In genomic region chr5:78527054-78527884, GRCh38 we compare ENCODE assay signal across 9 cellular contexts.
DNase-seq lines count a peak whose midpoint lies in the region; ATAC-seq and TF ChIP-seq lines count a peak whose summit lies in the region.
"Had no signal": no experiment of that assay in that cellular context is flagged by ENCODE, and none has a peak within 500 bp of the region (broad histone marks: within the 10 kb centered on the region; RNA-seq: fewer than 3 reads in every experiment).

No MANE protein-coding gene starts in this region.

- TF ChIP-seq CTCF in PC-9 (conservative IDR thresholded peaks at IDR 0.05): no peak
- TF ChIP-seq CTCF in esophagus squamous epithelium (IDR thresholded peaks at IDR 0.05): no peak

- H3K4me1 ChIP-seq in PC-9 (replicated peaks; ENCODE audit: insufficient read depth) (peaks cover 46% of the 10 kb centered on the region), esophagus squamous epithelium (peaks cover 13 to 57% (median 44%) of the 10 kb centered on the region in 3 donors), muscle layer of colon (ENCODE audit: insufficient read depth, low read length) (peaks cover 38% of the 10 kb centered on the region)

- no peaks in the 10 kb centered on the region for H3K9me3 Mint-ChIP-seq in activated naive CD4-positive, alpha-beta T cell treated with anti-CD3 and anti-CD28 coated beads, Interleukin-2, amount 50 U/mL, for 72 hours

- no peak overlapping the region for H3K4me3 ChIP-seq in PC-9
- H3K4me3 ChIP-seq in esophagus squamous epithelium: no peak overlapping the region
- H3K4me3 ChIP-seq in muscle layer of colon (ENCODE audit: low read depth in 1 of 2, low read length in 2 of 2): no peak overlapping the region

- intact Hi-C loops in PC-9 (cut with micrococcal nuclease; ENCODE audit: unreplicated experiment) (no loop called here), esophagus squamous epithelium (cut with DNase I) (no loop called here)

- no peaks in the 10 kb centered on the region for H3K36me3 Mint-ChIP-seq in activated naive CD4-positive, alpha-beta T cell treated with anti-CD3 and anti-CD28 coated beads, Interleukin-2, amount 50 U/mL, for 72 hours

- CTCF ChIA-PET in PC-9 (lab: Charles Lee): interaction anchor here (1.0 kb wide), 1 partner anchor 22 kb away, joined by 10 read pairs; no protein-coding TSS in a partner anchor

- H3K27me3 ChIP-seq in PC-9 (ENCODE audit: insufficient read depth, low read depth) (no peaks in the 10 kb centered on the region), esophagus squamous epithelium (no peaks in the 10 kb centered on the region), muscle layer of colon (ENCODE audit: control insufficient read depth in 1 of 2, insufficient read depth in 2 of 2, low read length in 2 of 2) (no peaks in the 10 kb centered on the region)

- ATAC-seq in activated naive CD4-positive, alpha-beta T cell treated with anti-CD3 and anti-CD28 coated beads, Interleukin-2, amount 50 U/mL, for 72 hours: no peak

- no peak for TF ChIP-seq POLR2A in esophagus squamous epithelium (IDR thresholded peaks at IDR 0.05)

- no peak overlapping the region for H3K9ac ChIP-seq in muscle layer of colon (ENCODE audit: low read length)

- no peaks in the 10 kb centered on the region for H3K36me3 ChIP-seq in PC-9 (ENCODE audit: low read depth)
- no peaks in the 10 kb centered on the region for H3K36me3 ChIP-seq in esophagus squamous epithelium
- H3K36me3 ChIP-seq in muscle layer of colon (ENCODE audit: insufficient read depth, low read length): no peaks in the 10 kb centered on the region

- no peaks in the 10 kb centered on the region for H3K9me2 ChIP-seq in PC-9 (ENCODE audit: insufficient read depth)

- peaks cover 28% of the 10 kb centered on the region; the same call in 1 of the 2 replicates for H3K79me2 ChIP-seq in PC-9 (ENCODE audit: low read depth)

- 25 to 40% methylated on average over 9 of the region's 9 CpGs for WGBS in esophagus squamous epithelium, 2 donors

- no peak overlapping the region for H3K27ac Mint-ChIP-seq in activated naive CD4-positive, alpha-beta T cell treated with anti-CD3 and anti-CD28 coated beads, Interleukin-2, amount 50 U/mL, for 72 hours

- H3F3A ChIP-seq in PC-9 (ENCODE audit: insufficient read depth, low read depth): peaks cover 25% of the 10 kb centered on the region

- H3K27ac ChIP-seq in PC-9 (peak overlapping the region; percentile 86; the same call in 1 of the 2 replicates), esophagus squamous epithelium (peak overlapping the region; percentile 63 to 88 (median 78)), muscle layer of colon (ENCODE audit: low read depth, low read length) (peak overlapping the region; percentile 76)
- H3K27ac ChIP-seq: HL-60 had no signal

- H2AFZ ChIP-seq in PC-9: no peak overlapping the region

- H3K4me2 ChIP-seq in PC-9: no peak overlapping the region

- POLR2A ChIA-PET in PC-9 (lab: Charles Lee; ENCODE audit: unreplicated experiment): no interaction called here

- DNase-seq in AG08395 (ENCODE audit: low spot score) (peak; percentile 84), PC-9 (peak in 1 of 2 experiments; percentile 70), esophagus squamous epithelium (lab: John Stamatoyannopoulos, UW) (no peak), NOMO-1 treated with DMSO at 0.1 percent for 48 hours (lab: John Stamatoyannopoulos, UW; ENCODE audit: unreplicated experiment) (no peak), SHP77 treated with DMSO at 0.1 percent for 48 hours (lab: John Stamatoyannopoulos, UW) (no peak), NCI-H510A treated with DMSO at 0.1 percent for 48 hours (lab: John Stamatoyannopoulos, UW) (no peak)
- no peak for DNase-seq in activated naive CD4-positive, alpha-beta T cell treated with anti-CD3 and anti-CD28 coated beads, Interleukin-2, amount 50 U/mL, for 72 hours (ENCODE audit: low spot score in 2 of 2)

- no TSS peak for BruUV-seq in PC-9 (replicated peaks; lab: Mats Ljungman, UMichigan)

- H3K9me3 ChIP-seq in PC-9 (ENCODE audit: insufficient read depth, low read depth): no peaks in the 10 kb centered on the region; the same call in 1 of the 2 replicates
- H3K9me3 ChIP-seq in esophagus squamous epithelium: no peaks in the 10 kb centered on the region
- H3K9me3 ChIP-seq in muscle layer of colon (ENCODE audit: low read length): no peaks in the 10 kb centered on the region

- H4K20me1 ChIP-seq in PC-9 (ENCODE audit: insufficient read depth): no peaks in the 10 kb centered on the region
